In genomic region chr17:68200689-68201424, GRCh38 we compare ENCODE assay signal across 1 cellular context.
A peak's percentile ranks its signal among the peaks of the same experiment; 100 is the strongest.
TF ChIP-seq lines count a peak whose summit lies in the region.

No MANE protein-coding gene starts in this region.

TF ChIP-seq in GM12878, 131 proteins besides CTCF, POLR2A, EP300 and RAD21 (continued from another document):
- TF ChIP-seq BCL3 (IDR thresholded peaks at IDR 0.05; ENCODE audit: borderline replicate concordance, insufficient read depth, low read depth, low read length, poor library complexity, severe bottlenecking) = no peak
- 0 out of 2 replicates have a peak, but pooled peaks have one; percentile 8 for TF ChIP-seq TCF12 (IDR thresholded peaks at IDR 0.05; ENCODE audit: low read depth, low read length)
- peak; percentile 42; the same call in 1 of the 2 replicates for TF ChIP-seq NR2F1 (conservative IDR thresholded peaks at IDR 0.05)
- TF ChIP-seq ZZZ3 (IDR thresholded peaks at IDR 0.05; ENCODE audit: control insufficient read depth, insufficient read length, low read depth) = no peak
- no peak for TF ChIP-seq BRCA1 (IDR thresholded peaks at IDR 0.05; ENCODE audit: low read depth, low read length)
- no peak for TF ChIP-seq ZBTB33 (IDR thresholded peaks at IDR 0.05)
- no peak for TF ChIP-seq E2F4 (IDR thresholded peaks at IDR 0.05; ENCODE audit: low read depth, low read length)
- no peak for TF ChIP-seq POLR2AphosphoS5 (IDR thresholded peaks at IDR 0.05; ENCODE audit: low read length)
- TF ChIP-seq NKRF (conservative IDR thresholded peaks at IDR 0.05) = no peak
- TF ChIP-seq RBBP5 (conservative IDR thresholded peaks at IDR 0.05) = no peak
- 0 out of 2 replicates have a peak, but pooled peaks have one; percentile 30 for TF ChIP-seq MXI1 (IDR thresholded peaks at IDR 0.05; ENCODE audit: low read depth, low read length)
- peak; percentile 83 for TF ChIP-seq SMC3 (IDR thresholded peaks at IDR 0.05; ENCODE audit: borderline replicate concordance, low read length)
- TF ChIP-seq BMI1 (IDR thresholded peaks at IDR 0.05; ENCODE audit: borderline replicate concordance) = no peak
- no peak for TF ChIP-seq CREB1 (IDR thresholded peaks at IDR 0.05; ENCODE audit: low read depth)
- TF ChIP-seq GABPA (IDR thresholded peaks at IDR 0.05; ENCODE audit: low read depth) = no peak
- no peak for TF ChIP-seq E2F8 (IDR thresholded peaks at IDR 0.05; ENCODE audit: low read depth, partially characterized antibody)
- TF ChIP-seq MAX (IDR thresholded peaks at IDR 0.05; ENCODE audit: low read depth, low read length) = no peak
- TF ChIP-seq PBX3 (IDR thresholded peaks at IDR 0.05; ENCODE audit: insufficient replicate concordance, low read depth, low read length) = no peak
- no peak for TF ChIP-seq HDAC2 (IDR thresholded peaks at IDR 0.05)
- TF ChIP-seq BHLHE40 (IDR thresholded peaks at IDR 0.05; ENCODE audit: borderline replicate concordance in 1 of 2, low read depth in 2 of 2, low read length in 1 of 2) = peak; percentile 33 to 43; a peak in 1 of 4 replicates
- 0 out of 2 replicates have a peak, but pooled peaks have one; percentile 31 for TF ChIP-seq DPF2 (IDR thresholded peaks at IDR 0.05)
- TF ChIP-seq ZNF207 (IDR thresholded peaks at IDR 0.05; ENCODE audit: borderline replicate concordance) = no peak
- no peak for TF ChIP-seq PRDM15 (CRISPR knock-in tag; IDR thresholded peaks at IDR 0.05)
- no peak for TF ChIP-seq SMAD5 (IDR thresholded peaks at IDR 0.05; ENCODE audit: low read depth)
- no peak for TF ChIP-seq ZNF24 (IDR thresholded peaks at IDR 0.05)
- TF ChIP-seq USF1 (IDR thresholded peaks at IDR 0.05; ENCODE audit: borderline replicate concordance, extremely low read length, insufficient read depth, low read depth, low read length) = no peak
- TF ChIP-seq SP1 (IDR thresholded peaks at IDR 0.05; ENCODE audit: low read depth, low read length) = no peak
- no peak for TF ChIP-seq HDGF (IDR thresholded peaks at IDR 0.05)
- TF ChIP-seq SREBF2 (IDR thresholded peaks at IDR 0.05; ENCODE audit: low read length) = no peak
- no peak for TF ChIP-seq RELA (IDR thresholded peaks at IDR 0.05; ENCODE audit: borderline replicate concordance, partially characterized antibody)
- peak; percentile 50; the same call in 1 of the 2 replicates for TF ChIP-seq YY1 (IDR thresholded peaks at IDR 0.05; ENCODE audit: low read depth, low read length)
- TF ChIP-seq HCFC1 (IDR thresholded peaks at IDR 0.05; ENCODE audit: low read length) = no peak
